Comparison of ENCODE assay signal across 21 cellular contexts in the genomic region with DNA sequence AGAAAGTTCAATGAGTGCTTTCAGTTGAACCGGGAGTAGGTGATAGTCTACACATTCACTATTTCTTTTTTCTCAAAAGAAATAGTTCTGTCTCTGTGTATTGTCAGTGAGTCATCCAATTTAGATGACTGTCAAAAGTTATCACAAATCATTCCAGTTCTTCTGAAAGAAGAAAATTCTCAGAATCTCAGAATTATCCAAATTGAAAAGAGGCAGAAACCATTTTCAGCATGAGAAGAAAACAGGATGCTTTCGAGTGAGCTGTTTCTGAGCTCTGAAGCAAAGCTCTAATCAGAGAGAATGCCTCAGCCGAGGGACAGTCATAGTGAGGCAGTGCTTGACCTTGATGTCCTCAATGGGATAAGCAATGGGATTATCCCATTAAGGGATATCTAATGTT.
A peak's percentile ranks its signal among the peaks of the same experiment; 100 is the strongest.
DNase-seq lines count a peak whose midpoint lies in the region; ATAC-seq and TF ChIP-seq lines count a peak whose summit lies in the region.
"Had no signal": no experiment of that assay in that cellular context is flagged by ENCODE, and none has a peak within 500 bp of the region (broad histone marks: within the 10 kb centered on the region; RNA-seq: fewer than 3 reads in every experiment).

No MANE protein-coding gene starts in this region.

- CTCF ChIA-PET in SK-N-SH (lab: Yijun Ruan, JAX), result interaction anchor here (2.2 kb wide), 1 partner anchor 20 kb away, joined by 5 read pairs; no protein-coding TSS in a partner anchor
- CTCF ChIA-PET in naive thymus-derived CD4-positive, alpha-beta T cell (lab: Charles Lee), result interaction anchor here (0.7 kb wide), 1 partner anchor 170 kb away, joined by 3 read pairs; no protein-coding TSS in a partner anchor

- H3K9ac ChIP-seq in SK-N-SH, result no peak overlapping the region
- H3K9ac ChIP-seq: BLaER1 treated with 17β-estradiol and CSF1 and Interleukin-3, amounts not matched to agents 10 nM and 100 nM had no signal

- H3K27me3 Mint-ChIP-seq in activated T-cell treated with anti-CD3 and anti-CD28 coated beads, Interleukin-2, amount 50 U/mL, for 4 hours (ENCODE audit: low read depth), result no peaks in the 10 kb centered on the region
- H3K27me3 Mint-ChIP-seq in activated T-helper 2 cell treated with anti-CD3 and anti-CD28 coated beads, Interferon-gamma antibody, Interleukin-2, Interleukin-4, amounts not matched to agents 10 μg/mL and 5 μg/mL and 100 μg/mL, durations not matched to agents 14 hours and 24 hours and 36 hours (ENCODE audit: low read depth), result no peaks in the 10 kb centered on the region
- no peaks in the 10 kb centered on the region for H3K27me3 Mint-ChIP-seq in naive thymus-derived CD4-positive, alpha-beta T cell
- H3K27me3 Mint-ChIP-seq: IgD-negative memory B cell had no signal

- peak overlapping the region in 1 of 2 experiments; percentile 9; a peak in 1 of 4 replicates for H3K27ac ChIP-seq in SK-N-SH (ENCODE audit: low read depth in 2 of 2, low read length in 1 of 2)
- no peak overlapping the region for H3K27ac ChIP-seq in naive thymus-derived CD4-positive, alpha-beta T cell (ENCODE audit: low read depth, low read length)
- H3K27ac ChIP-seq: BLaER1 treated with 17β-estradiol and CSF1 and Interleukin-3, amounts not matched to agents 10 nM and 100 nM; breast epithelium; left ventricle myocardium inferior; neutrophil; PC-9; right lobe of liver; tibial nerve had no signal

- no peaks in the 10 kb centered on the region for H3K9me3 ChIP-seq in SK-N-SH
- H3K9me3 ChIP-seq in naive thymus-derived CD4-positive, alpha-beta T cell (ENCODE audit: control insufficient read depth in 2 of 3, low read length in 3 of 3), result no peaks in the 10 kb centered on the region
- H3K9me3 ChIP-seq: breast epithelium, Caco-2, left ventricle myocardium inferior, neutrophil, right lobe of liver, tibial nerve had no signal

- DNase-seq in activated T-cell treated with anti-CD3 and anti-CD28 coated beads, Interleukin-2, amount 50 U/mL, for 4 hours, result no peak
- DNase-seq in activated T-cell treated with anti-CD3 and anti-CD28 coated beads, Interleukin-2, amount 50 U/mL, for 1 hour, result no peak
- no peak for DNase-seq in SK-N-SH
- DNase-seq in activated T-helper 2 cell treated with anti-CD3 and anti-CD28 coated beads, Interferon-gamma antibody, Interleukin-2, Interleukin-4, amounts not matched to agents 10 μg/mL and 5 μg/mL and 100 μg/mL, durations not matched to agents 14 hours and 24 hours and 36 hours (ENCODE audit: low spot score), result no peak
- no peak for DNase-seq in naive thymus-derived CD4-positive, alpha-beta T cell
- no peak for DNase-seq in DMS53 treated with DMSO at 0.1 percent for 48 hours (lab: John Stamatoyannopoulos, UW; ENCODE audit: unreplicated experiment)
- no peak for DNase-seq in activated effector memory CD4-positive, alpha-beta T cell treated with anti-CD3 and anti-CD28 coated beads, Interleukin-2, amount 50 U/mL, for 16 hours
- DNase-seq: Caco-2, DMS79 treated with DMSO at 0.1 percent for 48 hours, H7, islet precursor cell, left ventricle myocardium inferior, NCI-H524 treated with DMSO at 0.1 percent for 48 hours, PC-9, right lobe of liver had no signal

- WGBS in SK-N-SH (ENCODE audit: low lambda C conversion rate), result 88% methylated on average over 3 of the region's 3 CpGs

- no peaks in the 10 kb centered on the region for H3F3A ChIP-seq in SK-N-SH (replicated peaks; ENCODE audit: insufficient read depth)

- peaks cover 37% of the 10 kb centered on the region for H3K4me1 Mint-ChIP-seq in activated T-cell treated with anti-CD3 and anti-CD28 coated beads, Interleukin-2, amount 50 U/mL, for 4 hours (ENCODE audit: low read depth)
- H3K4me1 Mint-ChIP-seq in activated T-helper 2 cell treated with anti-CD3 and anti-CD28 coated beads, Interferon-gamma antibody, Interleukin-2, Interleukin-4, amounts not matched to agents 10 μg/mL and 5 μg/mL and 100 μg/mL, durations not matched to agents 14 hours and 24 hours and 36 hours (ENCODE audit: low read depth), result peaks cover 63% of the 10 kb centered on the region
- peaks cover 13 to 31% (median 27%) of the 10 kb centered on the region in 7 donors for H3K4me1 Mint-ChIP-seq in naive thymus-derived CD4-positive, alpha-beta T cell
- H3K4me1 Mint-ChIP-seq: IgD-negative memory B cell had no signal

- peaks cover 43% of the 10 kb centered on the region for H3K36me3 Mint-ChIP-seq in activated T-cell treated with anti-CD3 and anti-CD28 coated beads, Interleukin-2, amount 50 U/mL, for 4 hours (ENCODE audit: insufficient read depth)
- H3K36me3 Mint-ChIP-seq in activated T-helper 2 cell treated with anti-CD3 and anti-CD28 coated beads, Interferon-gamma antibody, Interleukin-2, Interleukin-4, amounts not matched to agents 10 μg/mL and 5 μg/mL and 100 μg/mL, durations not matched to agents 14 hours and 24 hours and 36 hours (ENCODE audit: low read depth), result peaks cover 77% of the 10 kb centered on the region
- peaks cover 14 to 49% (median 30%) of the 10 kb centered on the region in 5 donors for H3K36me3 Mint-ChIP-seq in naive thymus-derived CD4-positive, alpha-beta T cell

- H3K9me3 Mint-ChIP-seq in activated T-cell treated with anti-CD3 and anti-CD28 coated beads, Interleukin-2, amount 50 U/mL, for 4 hours, result no peaks in the 10 kb centered on the region
- H3K9me3 Mint-ChIP-seq in activated T-helper 2 cell treated with anti-CD3 and anti-CD28 coated beads, Interferon-gamma antibody, Interleukin-2, Interleukin-4, amounts not matched to agents 10 μg/mL and 5 μg/mL and 100 μg/mL, durations not matched to agents 14 hours and 24 hours and 36 hours, result no peaks in the 10 kb centered on the region
- H3K9me3 Mint-ChIP-seq in naive thymus-derived CD4-positive, alpha-beta T cell, result peaks cover 0 to 2% (median 0%) of the 10 kb centered on the region in 11 donors
- H3K9me3 Mint-ChIP-seq: IgD-negative memory B cell had no signal

- TF ChIP-seq CTCF in SK-N-SH (IDR thresholded peaks at IDR 0.05), result no peak

- intact Hi-C loops in activated T-helper 2 cell treated with anti-CD3 and anti-CD28 coated beads, Interferon-gamma antibody, Interleukin-2, Interleukin-4, amounts not matched to agents 10 μg/mL and 5 μg/mL and 100 μg/mL, durations not matched to agents 14 hours and 24 hours and 36 hours (cut with micrococcal nuclease), result loop anchor here (1.0 kb wide), 3 partner anchors 11 to 170 kb away; no protein-coding TSS in a partner anchor
- intact Hi-C loops in naive thymus-derived CD4-positive, alpha-beta T cell (cut with micrococcal nuclease), result loop anchor here (1.0 to 5.0 kb wide), 3 partner anchors 157 to 370 kb away; no protein-coding TSS in a partner anchor

- no peak overlapping the region for H3K4me3 Mint-ChIP-seq in activated T-cell treated with anti-CD3 and anti-CD28 coated beads, Interleukin-2, amount 50 U/mL, for 4 hours
- H3K4me3 Mint-ChIP-seq in activated T-helper 2 cell treated with anti-CD3 and anti-CD28 coated beads, Interferon-gamma antibody, Interleukin-2, Interleukin-4, amounts not matched to agents 10 μg/mL and 5 μg/mL and 100 μg/mL, durations not matched to agents 14 hours and 24 hours and 36 hours (ENCODE audit: low read depth), result peak overlapping the region; percentile 31
- H3K4me3 Mint-ChIP-seq in naive thymus-derived CD4-positive, alpha-beta T cell, result peak overlapping the region in 2 of 10 donors; percentile 4 to 50
- H3K4me3 Mint-ChIP-seq: IgD-negative memory B cell had no signal

- no peak overlapping the region for H3K4me2 ChIP-seq in SK-N-SH
- H3K4me2 ChIP-seq: BLaER1 treated with 17β-estradiol and CSF1 and Interleukin-3, amounts not matched to agents 10 nM and 100 nM; PC-9 had no signal

- H3K9me2 ChIP-seq in SK-N-SH, result no peaks in the 10 kb centered on the region

- H3K4me1 ChIP-seq in SK-N-SH (ENCODE audit: control insufficient read depth in 1 of 2, insufficient read depth in 2 of 2, low read depth in 1 of 2, low read length in 1 of 2), result no peaks in the 10 kb centered on the region; a peak in 1 of 4 replicates
- H3K4me1 ChIP-seq in naive thymus-derived CD4-positive, alpha-beta T cell (ENCODE audit: control insufficient read depth in 2 of 2, insufficient read depth in 2 of 2, low read length in 2 of 2), result peaks cover 0 to 11% of the 10 kb centered on the region in 2 donors
- H3K4me1 ChIP-seq: breast epithelium, Caco-2, left ventricle myocardium inferior, right lobe of liver, tibial nerve had no signal

- no peak for TF ChIP-seq RAD21 in SK-N-SH (IDR thresholded peaks at IDR 0.05; ENCODE audit: low read length)

- H3K79me2 ChIP-seq in SK-N-SH (ENCODE audit: insufficient read depth), result no peaks in the 10 kb centered on the region

- ATAC-seq in activated T-cell treated with anti-CD3 and anti-CD28 coated beads, Interleukin-2, amount 50 U/mL, for 4 hours, result peak; percentile 88 to 92
- no peak for ATAC-seq in naive thymus-derived CD4-positive, alpha-beta T cell
- ATAC-seq: right lobe of liver, Right ventricle myocardium inferior had no signal

- H4K20me1 ChIP-seq in SK-N-SH (ENCODE audit: insufficient read depth), result peaks cover 4% of the 10 kb centered on the region; the same call in 1 of the 2 replicates
- H4K20me1 ChIP-seq: BLaER1 treated with 17β-estradiol and CSF1 and Interleukin-3, amounts not matched to agents 10 nM and 100 nM had no signal

- POLR2A ChIA-PET in SK-N-SH (lab: Yijun Ruan, JAX), result no interaction called here
- POLR2A ChIA-PET in naive thymus-derived CD4-positive, alpha-beta T cell (lab: Charles Lee), result no interaction called here

- H3K27me3 ChIP-seq in SK-N-SH (ENCODE audit: insufficient read depth), result no peaks in the 10 kb centered on the region
- H3K27me3 ChIP-seq in naive thymus-derived CD4-positive, alpha-beta T cell (ENCODE audit: control insufficient read depth in 2 of 2, insufficient read depth in 2 of 2, low read length in 2 of 2), result no peaks in the 10 kb centered on the region
- H3K27me3 ChIP-seq: BLaER1 treated with 17β-estradiol and CSF1 and Interleukin-3, amounts not matched to agents 10 nM and 100 nM; breast epithelium; neutrophil; right lobe of liver; tibial nerve had no signal

- TF ChIP-seq EP300 in SK-N-SH (IDR thresholded peaks at IDR 0.05; ENCODE audit: borderline replicate concordance in 1 of 2, low read depth in 1 of 2, low read length in 1 of 2), result no peak

- no peak overlapping the region for H2AFZ ChIP-seq in SK-N-SH (ENCODE audit: low read depth)
- H2AFZ ChIP-seq: PC-9 had no signal

- no peak overlapping the region for H3K4me3 ChIP-seq in SK-N-SH (ENCODE audit: low read depth in 2 of 2, low read length in 1 of 2)
- H3K4me3 ChIP-seq in naive thymus-derived CD4-positive, alpha-beta T cell (ENCODE audit: low read length), result no peak overlapping the region
- H3K4me3 ChIP-seq: BLaER1 treated with 17β-estradiol and CSF1 and Interleukin-3, amounts not matched to agents 10 nM and 100 nM; breast epithelium; left ventricle myocardium inferior; PC-9; right lobe of liver; tibial nerve had no signal

- H3K27ac Mint-ChIP-seq in activated T-helper 2 cell treated with anti-CD3 and anti-CD28 coated beads, Interferon-gamma antibody, Interleukin-2, Interleukin-4, amounts not matched to agents 10 μg/mL and 5 μg/mL and 100 μg/mL, durations not matched to agents 14 hours and 24 hours and 36 hours, result peak overlapping the region; percentile 91
- H3K27ac Mint-ChIP-seq in naive thymus-derived CD4-positive, alpha-beta T cell, result peak overlapping the region in 6 of 9 donors; percentile 26 to 81 (median 70)
- H3K27ac Mint-ChIP-seq: IgD-negative memory B cell had no signal

- peaks cover 44 to 47% of the 10 kb centered on the region in 2 experiments for H3K36me3 ChIP-seq in SK-N-SH (replicated peaks in 1 of 2; ENCODE audit: control insufficient read depth in 1 of 2, insufficient read depth in 2 of 2, low read length in 1 of 2)
- peaks cover 0 to 35% (median 7%) of the 10 kb centered on the region in 3 experiments for H3K36me3 ChIP-seq in naive thymus-derived CD4-positive, alpha-beta T cell (ENCODE audit: control insufficient read depth in 2 of 3, insufficient read depth in 3 of 3, low read length in 3 of 3)
